ENCODE assay signal across 17 cellular contexts in genomic region chr13:30164141-30164540, GRCh38.
DNase-seq lines count a peak whose midpoint lies in the region; FAIRE-seq and TF ChIP-seq lines count a peak whose summit lies in the region.
"Had no signal": no experiment of that assay in that cellular context is flagged by ENCODE, and none has a peak within 500 bp of the region (broad histone marks: within the 10 kb centered on the region; RNA-seq: fewer than 3 reads in every experiment).

No MANE protein-coding gene starts in this region.

- no peak overlapping the region for H2BK12ac ChIP-seq in H1 (ENCODE audit: low read depth, low read length)

- no peaks in the 10 kb centered on the region for H4K20me1 ChIP-seq in BLaER1
- no peaks in the 10 kb centered on the region for H4K20me1 ChIP-seq in H1 (replicated peaks in 1 of 2; ENCODE audit: control insufficient read depth in 1 of 2, insufficient read depth in 2 of 2, low read length in 2 of 2)
- no peaks in the 10 kb centered on the region for H4K20me1 ChIP-seq in OCI-LY7 (ENCODE audit: insufficient read depth, low read length)

- H3K27ac ChIP-seq in BLaER1 (no peak overlapping the region), H1 (ENCODE audit: low read depth, low read length) (no peak overlapping the region), subcutaneous abdominal adipose tissue (ENCODE audit: low read depth, low read length) (peak overlapping the region; percentile 69), OCI-LY7 (ENCODE audit: low read depth, low read length, poor library complexity, severe bottlenecking) (no peak overlapping the region)

- H2AK5ac ChIP-seq in H1 (ENCODE audit: low read depth, low read length) = no peak overlapping the region

- H2BK20ac ChIP-seq in H1 (ENCODE audit: low read length) = no peak overlapping the region

- no peak for TF ChIP-seq CTCF in H1 (IDR thresholded peaks at IDR 0.05; ENCODE audit: control extremely low read depth in 1 of 3, insufficient read depth in 1 of 3, low read depth in 1 of 3, low read length in 3 of 3)
- no peak for TF ChIP-seq CTCF in OCI-LY7 (conservative IDR thresholded peaks at IDR 0.05; ENCODE audit: low read length)
- no peak for TF ChIP-seq CTCF in progenitor cell of endocrine pancreas (IDR thresholded peaks at IDR 0.05; ENCODE audit: unreplicated experiment)

- peaks cover 25% of the 10 kb centered on the region for H3K4me1 ChIP-seq in BLaER1
- H3K4me1 ChIP-seq in H1 (replicated peaks in 1 of 4; ENCODE audit: control insufficient read depth in 3 of 4, insufficient read depth in 4 of 4, low read length in 3 of 4) = peaks cover 0 to 3% (median 1%) of the 10 kb centered on the region in 4 experiments; a peak in 3 of 7 replicates
- H3K4me1 ChIP-seq in subcutaneous abdominal adipose tissue (ENCODE audit: control insufficient read depth in 5 of 5, insufficient read depth in 5 of 5, low read length in 5 of 5) = peaks cover 7 to 44% (median 40%) of the 10 kb centered on the region in 5 donors
- no peaks in the 10 kb centered on the region for H3K4me1 ChIP-seq in OCI-LY7 (ENCODE audit: insufficient read depth, low read length, poor library complexity, severe bottlenecking)

- H3K56ac ChIP-seq in H1 (replicated peaks; ENCODE audit: insufficient read length, low read depth, low read length) = no peak overlapping the region

- no peak overlapping the region for H2AFZ ChIP-seq in H1 (ENCODE audit: low read length)
- no peak overlapping the region for H2AFZ ChIP-seq in OCI-LY7 (ENCODE audit: low read length)

- H3K4me2 ChIP-seq in BLaER1 = peak overlapping the region; percentile 56
- H3K4me2 ChIP-seq in H1 (ENCODE audit: insufficient read depth in 1 of 2, low read depth in 2 of 2, low read length in 2 of 2) = no peak overlapping the region
- no peak overlapping the region for H3K4me2 ChIP-seq in OCI-LY7 (ENCODE audit: low read length)
- H3K4me2 ChIP-seq: GM23338 had no signal

- no peak overlapping the region for H3K27ac Mint-ChIP-seq in progenitor cell of endocrine pancreas
- H3K27ac Mint-ChIP-seq: B cell, CD14-positive monocyte, GM23338, H9 had no signal

- intact Hi-C loops in OCI-LY7 (cut with micrococcal nuclease; ENCODE audit: unreplicated experiment) = no loop called here

- WGBS in H1 (ENCODE audit: extremely low coverage in 1 of 2, insufficient coverage in 1 of 2, insufficient read length in 1 of 2, insufficient replicate concordance in 2 of 2, low coverage in 1 of 2, low lambda C conversion rate in 2 of 2, missing lambda C conversion rate in 1 of 2), 2 experiments = 92% methylated on average over 9 of the region's 9 CpGs; no CpG with 5 or more reads in 1 of the 2 experiments

- peaks cover 1% of the 10 kb centered on the region for H3K36me3 Mint-ChIP-seq in progenitor cell of endocrine pancreas (ENCODE audit: insufficient read depth)
- H3K36me3 Mint-ChIP-seq: CD14-positive monocyte had no signal

- FAIRE-seq in H1 (lab: Jason Lieb, UNC) = no peak
- FAIRE-seq: GM18507 had no signal

- H3K4me3 ChIP-seq in BLaER1 (no peak overlapping the region), H1 (ENCODE audit: extremely low read depth in 1 of 4, insufficient read depth in 2 of 4, low read depth in 3 of 4, low read length in 4 of 4) (no peak overlapping the region), subcutaneous abdominal adipose tissue (ENCODE audit: low read depth in 1 of 5, low read length in 5 of 5) (no peak overlapping the region), OCI-LY7 (ENCODE audit: low read depth, low read length, poor library complexity, severe bottlenecking) (no peak overlapping the region)
- H3K4me3 ChIP-seq: GM23338 had no signal

- no TSS peak for BruUV-seq in OCI-LY7 (replicated peaks; lab: Mats Ljungman, UMichigan)

- peaks cover 4% of the 10 kb centered on the region for H3K27me3 Mint-ChIP-seq in progenitor cell of endocrine pancreas
- H3K27me3 Mint-ChIP-seq: B cell had no signal

- no peak overlapping the region for H3K18ac ChIP-seq in H1 (ENCODE audit: extremely low read depth, low read length)

- POLR2A ChIA-PET in H1 (lab: Charles Lee; ENCODE audit: partially characterized antibody) (no interaction called here), OCI-LY7 (lab: Charles Lee) (interaction anchor here (0.7 to 1.4 kb wide), 2 partner anchors 17 to 58 kb away, joined by 3 read pairs; no protein-coding TSS in a partner anchor)

- no peak overlapping the region for H4K8ac ChIP-seq in H1 (ENCODE audit: extremely low read depth, insufficient read depth, low read length)

- no peak for TF ChIP-seq RAD21 in H1 (IDR thresholded peaks at IDR 0.05 in 1 of 2, conservative IDR thresholded peaks at IDR 0.05 in 1 of 2; ENCODE audit: low read depth in 2 of 2, low read length in 2 of 2)

- H3K23me2 ChIP-seq in H1 (ENCODE audit: low read depth, low read length) = no peaks in the 10 kb centered on the region

- H3K79me2 ChIP-seq in H1 (ENCODE audit: control insufficient read depth in 1 of 2, insufficient read depth in 2 of 2, low read length in 2 of 2) = no peaks in the 10 kb centered on the region
- no peaks in the 10 kb centered on the region for H3K79me2 ChIP-seq in OCI-LY7 (ENCODE audit: insufficient read depth, low read depth, low read length)

- no peak overlapping the region for H3K23ac ChIP-seq in H1 (ENCODE audit: insufficient read length)

- DNase-seq in NCI-H82 treated with DMSO at 0.1 percent for 48 hours (lab: John Stamatoyannopoulos, UW; ENCODE audit: unreplicated experiment) (peak; percentile 96), H1 (ENCODE audit: low read depth in 1 of 2, low spot score in 2 of 2) (no peak), OCI-LY7 (ENCODE audit: low spot score) (no peak), COLO668 (lab: John Stamatoyannopoulos, UW; ENCODE audit: unreplicated experiment) (no peak), progenitor cell of endocrine pancreas (ENCODE audit: low spot score, unreplicated experiment) (no peak)
- DNase-seq: 8988T; ACHN; CD8-positive, alpha-beta memory T cell; DMS53; H9; IMR-90 had no signal

- no peaks in the 10 kb centered on the region for H3K79me1 ChIP-seq in H1 (ENCODE audit: low read depth, low read length)

- H3K4ac ChIP-seq in H1 (replicated peaks; ENCODE audit: insufficient read length, low read depth, low read length) = peak overlapping the region; percentile 39

- no peak overlapping the region for H3K4me3 Mint-ChIP-seq in progenitor cell of endocrine pancreas (ENCODE audit: low read depth)
- H3K4me3 Mint-ChIP-seq: B cell; CD8-positive, alpha-beta memory T cell; GM23338; H9 had no signal

- no peaks in the 10 kb centered on the region for H3K27me3 ChIP-seq in BLaER1
- H3K27me3 ChIP-seq in H1 (replicated peaks in 1 of 4; ENCODE audit: control insufficient read depth in 3 of 4, extremely low read depth in 1 of 4, insufficient read depth in 3 of 4, low read length in 3 of 4) = no peaks in the 10 kb centered on the region
- H3K27me3 ChIP-seq in subcutaneous abdominal adipose tissue (ENCODE audit: control insufficient read depth in 5 of 5, insufficient read depth in 4 of 5, low read length in 5 of 5) = no peaks in the 10 kb centered on the region

- CTCF ChIA-PET in H1 (lab: Charles Lee; ENCODE audit: partially characterized antibody) (interaction anchor here (1.0 kb wide), 1 partner anchor 142 kb away, joined by 3 read pairs; no protein-coding TSS in a partner anchor), OCI-LY7 (lab: Charles Lee; ENCODE audit: unreplicated experiment) (no interaction called here)

- no peak overlapping the region for H2BK120ac ChIP-seq in H1 (replicated peaks; ENCODE audit: low read depth, low read length)

- no peak overlapping the region for H3K9ac ChIP-seq in BLaER1
- H3K9ac ChIP-seq in H1 (replicated peaks in 1 of 4; ENCODE audit: extremely low read depth in 1 of 4, low read depth in 3 of 4, low read length in 3 of 4) = no peak overlapping the region
- no peak overlapping the region for H3K9ac ChIP-seq in subcutaneous abdominal adipose tissue (ENCODE audit: low read length in 5 of 5)

- H3K9me3 ChIP-seq in BLaER1 (no peaks in the 10 kb centered on the region), H1 (ENCODE audit: insufficient read depth in 2 of 2, low read depth in 1 of 2, low read length in 1 of 2) (no peaks in the 10 kb centered on the region), subcutaneous abdominal adipose tissue (ENCODE audit: control insufficient read depth in 5 of 5, low read length in 5 of 5) (no peaks in the 10 kb centered on the region), OCI-LY7 (ENCODE audit: low read length) (no peaks in the 10 kb centered on the region)

- no peak overlapping the region for H2BK15ac ChIP-seq in H1 (ENCODE audit: low read length)

- no peaks in the 10 kb centered on the region for H3K36me3 ChIP-seq in BLaER1
- no peaks in the 10 kb centered on the region for H3K36me3 ChIP-seq in H1 (ENCODE audit: control insufficient read depth in 2 of 4, insufficient read depth in 4 of 4, low read length in 3 of 4)
- no peaks in the 10 kb centered on the region for H3K36me3 ChIP-seq in subcutaneous abdominal adipose tissue (ENCODE audit: control insufficient read depth in 5 of 5, insufficient read depth in 5 of 5, low read length in 5 of 5)
- H3K36me3 ChIP-seq in OCI-LY7 (ENCODE audit: insufficient read depth, low read length) = no peaks in the 10 kb centered on the region

- no peaks in the 10 kb centered on the region for H3K9me2 ChIP-seq in OCI-LY7 (ENCODE audit: insufficient read depth, low read length)

- no peak overlapping the region for H4K5ac ChIP-seq in H1 (ENCODE audit: insufficient read length, low read depth, low read length)

- no peak overlapping the region for H4K91ac ChIP-seq in H1 (replicated peaks; ENCODE audit: insufficient read length, low read length)

- H3K4me1 Mint-ChIP-seq in progenitor cell of endocrine pancreas (ENCODE audit: low read depth) = no peaks in the 10 kb centered on the region

- TF ChIP-seq POLR2A in H1 (IDR thresholded peaks at IDR 0.05; ENCODE audit: control extremely low read depth in 1 of 2, low read depth in 2 of 2, low read length in 2 of 2) = no peak

- no peak for TF ChIP-seq EP300 in H1 (IDR thresholded peaks at IDR 0.05; ENCODE audit: borderline replicate concordance in 1 of 2, low read depth in 2 of 2, low read length in 2 of 2)

- H2BK5ac ChIP-seq in H1 (ENCODE audit: low read depth, low read length) = no peak overlapping the region

- H3K14ac ChIP-seq in H1 (ENCODE audit: insufficient read length) = no peak overlapping the region

- peaks cover 5% of the 10 kb centered on the region for H3K9me3 Mint-ChIP-seq in progenitor cell of endocrine pancreas (ENCODE audit: low read depth)
- H3K9me3 Mint-ChIP-seq: CD8-positive, alpha-beta memory T cell had no signal

TF ChIP-seq in H1, 55 proteins besides CTCF, POLR2A, EP300 and RAD21 (continues in another document):
- TF ChIP-seq CBX8 (IDR thresholded peaks at IDR 0.05; ENCODE audit: borderline replicate concordance, low read depth, low read length) (no peak), NRF1 (IDR thresholded peaks at IDR 0.05; ENCODE audit: low read depth, low read length) (no peak), POLR2AphosphoS5 (IDR thresholded peaks at IDR 0.05; ENCODE audit: low read depth, low read length) (no peak), CEBPB (IDR thresholded peaks at IDR 0.05; ENCODE audit: low read depth, low read length) (no peak), HDAC2 (IDR thresholded peaks at IDR 0.05; ENCODE audit: borderline replicate concordance in 1 of 2, low read depth in 2 of 2, low read length in 2 of 2) (no peak), JUND (IDR thresholded peaks at IDR 0.05; ENCODE audit: low read length) (no peak), TBP (IDR thresholded peaks at IDR 0.05; ENCODE audit: low read depth, low read length) (no peak), YY1 (IDR thresholded peaks at IDR 0.05; ENCODE audit: low read depth, low read length) (no peak)
